Comparison of ENCODE assay signal across 15 cellular contexts in the genomic region with DNA sequence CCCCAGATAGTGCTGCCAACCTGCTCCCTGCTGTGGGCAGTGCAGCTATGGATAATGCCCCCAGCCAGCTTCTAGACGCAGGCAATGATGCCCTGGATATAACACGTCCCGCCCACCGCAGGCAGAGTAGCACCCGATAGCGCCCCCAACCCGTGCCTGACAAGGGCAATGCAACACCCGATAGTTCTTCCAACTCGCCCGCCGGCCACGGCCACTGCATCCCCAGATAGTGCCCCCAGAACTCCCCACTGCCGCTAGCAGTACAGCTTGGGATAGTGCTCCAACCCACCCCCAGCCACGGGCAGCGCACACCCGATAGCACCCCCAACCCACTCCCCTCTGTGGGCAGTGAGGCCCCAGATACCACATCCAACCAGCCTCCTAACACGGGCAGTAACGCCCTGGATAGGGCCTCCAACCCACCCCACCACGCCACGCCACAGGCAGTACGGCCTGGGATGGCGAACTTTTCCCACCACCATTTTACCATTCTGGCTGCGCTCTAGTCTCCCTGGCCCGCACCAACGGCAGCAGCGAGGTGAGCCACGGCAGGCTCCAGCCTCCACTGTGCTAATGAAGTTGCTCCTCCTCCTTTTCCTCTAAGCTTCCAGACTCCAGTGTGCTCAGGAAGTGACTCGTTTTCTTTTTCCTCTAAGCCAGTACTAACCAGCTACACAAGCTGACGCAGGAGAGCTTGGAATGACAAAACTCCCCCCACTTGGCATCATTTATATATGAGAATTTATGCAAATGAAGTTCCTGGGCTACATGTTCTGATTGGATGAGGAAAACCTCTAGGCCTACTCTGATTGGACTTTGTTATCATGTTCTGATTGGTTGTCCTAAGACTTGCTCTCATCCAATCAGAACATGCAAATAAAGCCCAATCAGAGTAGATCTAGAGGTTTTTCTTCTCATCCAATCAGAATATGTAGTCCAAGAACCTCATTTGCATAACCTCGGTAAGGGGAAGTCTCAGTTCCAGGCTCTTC. TPM values are rescaled to one million over a fixed set of nuclear protein-coding genes. Genes with fewer than 3 reads are reported as not detected.
DNase-seq lines count a peak whose midpoint lies in the region; ATAC-seq and TF ChIP-seq lines count a peak whose summit lies in the region.
"Had no signal": no experiment of that assay in that cellular context is flagged by ENCODE, and none has a peak within 500 bp of the region (broad histone marks: within the 10 kb centered on the region; RNA-seq: fewer than 3 reads in every experiment).

No MANE protein-coding gene starts in this region.

- no peaks in the 10 kb centered on the region for H3K27me3 ChIP-seq in DND-41 (ENCODE audit: insufficient read depth, low read length, poor library complexity)

- peak; percentile 56; the same call in 2 of the 3 replicates for ATAC-seq in DND-41 (ENCODE audit: insufficient read depth, low read depth)
- ATAC-seq in effector memory CD8-positive, alpha-beta T cell (replicated peaks) = no peak
- ATAC-seq: esophagus mucosa had no signal

- H3K36me3 Mint-ChIP-seq in neural crest cell (ENCODE audit: low read depth) = no peaks in the 10 kb centered on the region
- no peaks in the 10 kb centered on the region for H3K36me3 Mint-ChIP-seq in activated T-helper 2 cell treated with anti-CD3 and anti-CD28 coated beads, Interferon-gamma antibody, Interleukin-2, Interleukin-4, amounts not matched to agents 10 μg/mL and 5 μg/mL and 100 μg/mL, durations not matched to agents 14 hours and 24 hours and 36 hours (ENCODE audit: low read depth)
- H3K36me3 Mint-ChIP-seq in effector memory CD8-positive, alpha-beta T cell (ENCODE audit: insufficient read depth) = no peaks in the 10 kb centered on the region
- H3K36me3 Mint-ChIP-seq: activated naive CD4-positive, alpha-beta T cell treated with anti-CD3 and anti-CD28 coated beads, Interleukin-2, amount 50 U/mL, for 24 hours had no signal

- DNase-seq in DND-41 = no peak
- DNase-seq in M059J (ENCODE audit: low read depth) = peak; percentile 26
- DNase-seq in dermis blood vessel endothelial cell = peak; percentile 96
- DNase-seq in neural crest cell (ENCODE audit: low read depth, low spot score) = no peak
- DNase-seq in GM13977 (ENCODE audit: low spot score) = no peak
- DNase-seq in activated T-helper 2 cell treated with anti-CD3 and anti-CD28 coated beads, Interferon-gamma antibody, Interleukin-2, Interleukin-4, amounts not matched to agents 10 μg/mL and 5 μg/mL and 100 μg/mL, durations not matched to agents 14 hours and 24 hours and 36 hours (ENCODE audit: low spot score) = no peak
- no peak for DNase-seq in effector memory CD8-positive, alpha-beta T cell
- no peak for DNase-seq in activated gamma-delta T cell (lab: John Stamatoyannopoulos, UW)
- DNase-seq: DMS 273 treated with DMSO at 0.1 percent for 48 hours, NCI-H748 treated with DMSO at 0.1 percent for 48 hours, trophoblast cell had no signal

- no peaks in the 10 kb centered on the region for H3K9me3 ChIP-seq in DND-41 (ENCODE audit: insufficient read depth, low read length, severe bottlenecking)

- H3K4me3 Mint-ChIP-seq in neural crest cell = no peak overlapping the region
- H3K4me3 Mint-ChIP-seq in activated T-helper 2 cell treated with anti-CD3 and anti-CD28 coated beads, Interferon-gamma antibody, Interleukin-2, Interleukin-4, amounts not matched to agents 10 μg/mL and 5 μg/mL and 100 μg/mL, durations not matched to agents 14 hours and 24 hours and 36 hours (ENCODE audit: low read depth) = no peak overlapping the region
- H3K4me3 Mint-ChIP-seq in effector memory CD8-positive, alpha-beta T cell = no peak overlapping the region
- H3K4me3 Mint-ChIP-seq: activated naive CD4-positive, alpha-beta T cell treated with anti-CD3 and anti-CD28 coated beads, Interleukin-2, amount 50 U/mL, for 24 hours had no signal

- H3K27me3 Mint-ChIP-seq in neural crest cell (ENCODE audit: low read depth) = no peaks in the 10 kb centered on the region
- H3K27me3 Mint-ChIP-seq in activated T-helper 2 cell treated with anti-CD3 and anti-CD28 coated beads, Interferon-gamma antibody, Interleukin-2, Interleukin-4, amounts not matched to agents 10 μg/mL and 5 μg/mL and 100 μg/mL, durations not matched to agents 14 hours and 24 hours and 36 hours (ENCODE audit: low read depth) = peaks cover 3% of the 10 kb centered on the region
- H3K27me3 Mint-ChIP-seq in effector memory CD8-positive, alpha-beta T cell = peaks cover 0 to 40% of the 10 kb centered on the region in 2 donors

- intact Hi-C loops in activated T-helper 2 cell treated with anti-CD3 and anti-CD28 coated beads, Interferon-gamma antibody, Interleukin-2, Interleukin-4, amounts not matched to agents 10 μg/mL and 5 μg/mL and 100 μg/mL, durations not matched to agents 14 hours and 24 hours and 36 hours (cut with micrococcal nuclease) = no loop called here

- H3K4me2 ChIP-seq in DND-41 (ENCODE audit: insufficient read depth, low read length) = no peak overlapping the region

- no peak overlapping the region for H3K27ac ChIP-seq in DND-41 (ENCODE audit: low read length)
- H3K27ac ChIP-seq: VCaP had no signal

- TF ChIP-seq CTCF in DND-41 (IDR thresholded peaks at IDR 0.05; ENCODE audit: borderline replicate concordance, extremely low read depth, low read length, poor library complexity, severe bottlenecking) (no peak), neural crest cell (conservative IDR thresholded peaks at IDR 0.05) (no peak), GM13977 (IDR thresholded peaks at IDR 0.05; ENCODE audit: extremely low read depth, insufficient read depth, missing control alignments) (no peak)

- in situ Hi-C loops in GM13977 (cut with MboI; ENCODE audit: low pct_unique_long_range_greater_than_20kb, low sequenced_read_pairs, unreplicated experiment) = no loop called here

- H4K20me1 ChIP-seq in DND-41 (ENCODE audit: insufficient read depth, low read length) = no peaks in the 10 kb centered on the region

- no peak overlapping the region for H2AFZ ChIP-seq in DND-41 (ENCODE audit: low read depth, low read length)

- no peak overlapping the region for H3K9ac ChIP-seq in DND-41 (ENCODE audit: low read depth, low read length)

- no peak overlapping the region for H3K4me3 ChIP-seq in DND-41 (ENCODE audit: low read depth in 1 of 2, low read length in 2 of 2)

- H3K9me3 Mint-ChIP-seq in neural crest cell = peaks cover 3% of the 10 kb centered on the region
- no peaks in the 10 kb centered on the region for H3K9me3 Mint-ChIP-seq in activated T-helper 2 cell treated with anti-CD3 and anti-CD28 coated beads, Interferon-gamma antibody, Interleukin-2, Interleukin-4, amounts not matched to agents 10 μg/mL and 5 μg/mL and 100 μg/mL, durations not matched to agents 14 hours and 24 hours and 36 hours
- no peaks in the 10 kb centered on the region for H3K9me3 Mint-ChIP-seq in effector memory CD8-positive, alpha-beta T cell
- H3K9me3 Mint-ChIP-seq: activated naive CD4-positive, alpha-beta T cell treated with anti-CD3 and anti-CD28 coated beads, Interleukin-2, amount 50 U/mL, for 24 hours had no signal

- no peaks in the 10 kb centered on the region for H3K79me2 ChIP-seq in DND-41 (ENCODE audit: insufficient read depth, low read length)

- no peaks in the 10 kb centered on the region for H3K36me3 ChIP-seq in DND-41 (ENCODE audit: insufficient read depth, low read length)

- peaks cover 4% of the 10 kb centered on the region for H3K4me1 Mint-ChIP-seq in neural crest cell
- peaks cover 2% of the 10 kb centered on the region for H3K4me1 Mint-ChIP-seq in activated T-helper 2 cell treated with anti-CD3 and anti-CD28 coated beads, Interferon-gamma antibody, Interleukin-2, Interleukin-4, amounts not matched to agents 10 μg/mL and 5 μg/mL and 100 μg/mL, durations not matched to agents 14 hours and 24 hours and 36 hours (ENCODE audit: low read depth)
- H3K4me1 Mint-ChIP-seq in effector memory CD8-positive, alpha-beta T cell (ENCODE audit: low read depth in 2 of 2) = no peaks in the 10 kb centered on the region
- H3K4me1 Mint-ChIP-seq: activated naive CD4-positive, alpha-beta T cell treated with anti-CD3 and anti-CD28 coated beads, Interleukin-2, amount 50 U/mL, for 24 hours had no signal

- peak overlapping the region; percentile 23 for H3K27ac Mint-ChIP-seq in neural crest cell (ENCODE audit: unreplicated experiment)
- H3K27ac Mint-ChIP-seq in activated T-helper 2 cell treated with anti-CD3 and anti-CD28 coated beads, Interferon-gamma antibody, Interleukin-2, Interleukin-4, amounts not matched to agents 10 μg/mL and 5 μg/mL and 100 μg/mL, durations not matched to agents 14 hours and 24 hours and 36 hours = no peak overlapping the region
- H3K27ac Mint-ChIP-seq in effector memory CD8-positive, alpha-beta T cell = no peak overlapping the region
- H3K27ac Mint-ChIP-seq: activated naive CD4-positive, alpha-beta T cell treated with anti-CD3 and anti-CD28 coated beads, Interleukin-2, amount 50 U/mL, for 24 hours had no signal

- no peaks in the 10 kb centered on the region for H3K4me1 ChIP-seq in DND-41 (ENCODE audit: insufficient read depth, low read length)

RNA-seq across cellular contexts. Expression of gene RFPL3, which starts 3.0 kb away (rescaled TPM):
- not detected in 2 replicates for total RNA-seq in M059J (2014; rRNA removed; shearing (Covaris generic))
- total RNA-seq in dermis blood vessel endothelial cell = not detected in 2 replicates
- total RNA-seq in neural crest cell = not detected in 2 replicates
- total RNA-seq in activated T-helper 2 cell treated with anti-CD3 and anti-CD28 coated beads, Interferon-gamma antibody, Interleukin-2, Interleukin-4, amounts not matched to agents 10 μg/mL and 5 μg/mL and 100 μg/mL, durations not matched to agents 14 hours and 24 hours and 36 hours = not detected in 2 replicates
- total RNA-seq: esophagus mucosa, myocyte had no signal

RNA-seq across cellular contexts. Expression of gene RTCB, which starts 57.4 kb away (rescaled TPM):
- 86.3 and 93.2 TPM in 2 replicates for total RNA-seq in M059J (2014; rRNA removed; shearing (Covaris generic))
- total RNA-seq in dermis blood vessel endothelial cell (151 and 175 TPM in 2 replicates), neural crest cell (111 and 117 TPM in 2 replicates)
- total RNA-seq in activated T-helper 2 cell treated with anti-CD3 and anti-CD28 coated beads, Interferon-gamma antibody, Interleukin-2, Interleukin-4, amounts not matched to agents 10 μg/mL and 5 μg/mL and 100 μg/mL, durations not matched to agents 14 hours and 24 hours and 36 hours = 97.5 and 102 TPM in 2 replicates

Comparison
In these comparisons a context has a peak if more than half of its experiments do, and no peak if none do; other contexts are left out.
1. DNase-seq: peak in M059J (single experiment) and dermis blood vessel endothelial cell (single experiment); none in DND-41 (single experiment), neural crest cell (single experiment), GM13977 (single experiment), activated T-helper 2 cell treated with anti-CD3 and anti-CD28 coated beads, Interferon-gamma antibody, Interleukin-2, Interleukin-4, amounts not matched to agents 10 μg/mL and 5 μg/mL and 100 μg/mL, durations not matched to agents 14 hours and 24 hours and 36 hours (single experiment), effector memory CD8-positive, alpha-beta T cell (0 of 3) and activated gamma-delta T cell (single experiment).